ENCODE assay signal across 8 cellular contexts in genomic region chr10:45464958-45465567, GRCh38.
DNase-seq lines count a peak whose midpoint lies in the region; ATAC-seq and TF ChIP-seq lines count a peak whose summit lies in the region.

No MANE protein-coding gene starts in this region.

- H3K4me3 ChIP-seq in GM23338 (no peak overlapping the region), Loucy (ENCODE audit: low read length, poor library complexity, severe bottlenecking) (no peak overlapping the region), astrocyte of the spinal cord (ENCODE audit: low read depth, low read length) (no peak overlapping the region)

- H3K9me2 ChIP-seq in GM23338 (ENCODE audit: insufficient read depth): no peaks in the 10 kb centered on the region
- H3K9me2 ChIP-seq in Loucy (replicated peaks; ENCODE audit: low read depth, low read length): no peaks in the 10 kb centered on the region

- H4K20me1 ChIP-seq in GM23338 (replicated peaks; ENCODE audit: insufficient read depth) (0 out of 2 replicates have a peak, but pooled peaks cover 4% of the 10 kb centered on the region), Loucy (ENCODE audit: insufficient read depth, low read length, poor library complexity, severe bottlenecking) (no peaks in the 10 kb centered on the region)

- H2AFZ ChIP-seq in GM23338 (no peak overlapping the region), Loucy (ENCODE audit: low read length) (no peak overlapping the region)

- TF ChIP-seq CTCF in GM23338 (conservative IDR thresholded peaks at IDR 0.05; ENCODE audit: low read depth in 2 of 2) (peak; percentile 83 to 92), Loucy (conservative IDR thresholded peaks at IDR 0.05; ENCODE audit: low read length) (peak; percentile 95), astrocyte of the spinal cord (IDR thresholded peaks at IDR 0.05; ENCODE audit: low read depth, low read length) (peak; percentile 97)

- H3K36me3 ChIP-seq in GM23338 (ENCODE audit: insufficient read depth): no peaks in the 10 kb centered on the region
- H3K36me3 ChIP-seq in Loucy (ENCODE audit: insufficient read depth, low read length): no peaks in the 10 kb centered on the region; the same call in 1 of the 2 replicates

- H3K9me3 Mint-ChIP-seq in GM23338: no peaks in the 10 kb centered on the region

- H3K27ac Mint-ChIP-seq in GM23338: peak overlapping the region; percentile 79

- no peak overlapping the region for H3K27ac ChIP-seq in GM23338 (ENCODE audit: low read depth)

- in situ Hi-C loops in astrocyte of the spinal cord (cut with HindIII; ENCODE audit: low sequenced_read_pairs): no loop called here

- ATAC-seq in GM23338: peak; percentile 99

- H3K27me3 Mint-ChIP-seq in GM23338 (ENCODE audit: insufficient read depth, low read depth, poor library complexity): peaks cover 5% of the 10 kb centered on the region

- H3K4me1 ChIP-seq in GM23338 (ENCODE audit: insufficient read depth) (no peaks in the 10 kb centered on the region), Loucy (ENCODE audit: insufficient read depth, low read length, poor library complexity, severe bottlenecking) (peaks cover 12% of the 10 kb centered on the region)

- H3K4me3 Mint-ChIP-seq in GM23338: no peak overlapping the region

- H3K27me3 ChIP-seq in GM23338 (ENCODE audit: insufficient read depth) (no peaks in the 10 kb centered on the region), Loucy (ENCODE audit: insufficient read depth, low read length, poor library complexity, severe bottlenecking) (no peaks in the 10 kb centered on the region)

- H3F3A ChIP-seq in GM23338 (replicated peaks; ENCODE audit: low read depth) (no peaks in the 10 kb centered on the region), Loucy (ENCODE audit: low read depth) (peaks cover 3% of the 10 kb centered on the region; the same call in 1 of the 2 replicates)

- no peaks in the 10 kb centered on the region for H3K9me3 ChIP-seq in Loucy (ENCODE audit: insufficient read depth, low read depth, low read length)

- H3K4me1 Mint-ChIP-seq in GM23338: peaks cover 7% of the 10 kb centered on the region; the same call in 2 of the 3 replicates

- H3K9ac ChIP-seq in Loucy (ENCODE audit: low read depth, low read length, poor library complexity, severe bottlenecking): no peak overlapping the region

- DNase-seq in GM04504 (ENCODE audit: low read depth) (peak; percentile 31), GM23338 (ENCODE audit: low spot score) (peak; percentile 84), UCSD-AML1 (lab: John Stamatoyannopoulos, UW; ENCODE audit: unreplicated experiment) (peak; percentile 74), astrocyte of the spinal cord (ENCODE audit: low read depth, low spot score) (peak; percentile 66), iPS DF 19.7 (ENCODE audit: low read depth, low spot score) (peak; percentile 12), T1000 (lab: John Stamatoyannopoulos, UW) (no peak)
- DNase-seq in stimulated activated CD4-positive, alpha-beta T cell treated with anti-CD3 and anti-CD28 coated beads, Interleukin-12 subunit alpha, Interleukin-12 subunit beta, amount 100 ng/mL, for 24 hours (ENCODE audit: low read depth in 2 of 2): peak; percentile 55 to 60

- peaks cover 11% of the 10 kb centered on the region for H3K79me2 ChIP-seq in GM23338 (replicated peaks; ENCODE audit: insufficient read depth)
- H3K79me2 ChIP-seq in Loucy (ENCODE audit: insufficient read depth, low read length): no peaks in the 10 kb centered on the region

- no peaks in the 10 kb centered on the region for H3K36me3 Mint-ChIP-seq in GM23338 (ENCODE audit: low read depth)

- H3K4me2 ChIP-seq in GM23338 (no peak overlapping the region), Loucy (ENCODE audit: low read depth, low read length, poor library complexity, severe bottlenecking) (no peak overlapping the region)

TF ChIP-seq in GM23338, 12 proteins besides CTCF, POLR2A, EP300 and RAD21:
- TF ChIP-seq CREB1 (CRISPR knock-in tag; IDR thresholded peaks at IDR 0.05; ENCODE audit: low read depth): no peak
- no peak for TF ChIP-seq JUNB (IDR thresholded peaks at IDR 0.05; ENCODE audit: unreplicated experiment)
- no peak for TF ChIP-seq EZH2phosphoT487 (IDR thresholded peaks at IDR 0.05; ENCODE audit: unreplicated experiment)
- no peak for TF ChIP-seq ZNF462 (CRISPR knock-in tag; IDR thresholded peaks at IDR 0.05)
- no peak for TF ChIP-seq ETS1 (IDR thresholded peaks at IDR 0.05)
- no peak for TF ChIP-seq ZNF331 (CRISPR knock-in tag; IDR thresholded peaks at IDR 0.05; ENCODE audit: low read depth)
- no peak for TF ChIP-seq NANOG (IDR thresholded peaks at IDR 0.05; ENCODE audit: borderline replicate concordance)
- TF ChIP-seq EZH2 (IDR thresholded peaks at IDR 0.05; ENCODE audit: low read depth, unreplicated experiment): no peak
